In genomic region chr1:67632356-67632755, GRCh38 we compare ENCODE assay signal across 17 cellular contexts. TPM values are rescaled to one million over a fixed set of nuclear protein-coding genes. Genes with fewer than 3 reads are reported as not detected.
A peak's percentile ranks its signal among the peaks of the same experiment; 100 is the strongest.
DNase-seq lines count a peak whose midpoint lies in the region; ATAC-seq and TF ChIP-seq lines count a peak whose summit lies in the region.
"Had no signal": no experiment of that assay in that cellular context is flagged by ENCODE, and none has a peak within 500 bp of the region (broad histone marks: within the 10 kb centered on the region; RNA-seq: fewer than 3 reads in every experiment).

No MANE protein-coding gene starts in this region.

- no peaks in the 10 kb centered on the region for H4K20me1 ChIP-seq in hepatocyte (ENCODE audit: insufficient read depth, poor library complexity, severe bottlenecking)

- intact Hi-C loops in Panc1 (cut with micrococcal nuclease; ENCODE audit: unreplicated experiment): no loop called here
- intact Hi-C loops in activated CD4-positive, alpha-beta T cell treated with anti-CD3 and anti-CD28 coated beads, Interleukin-2, amount 10 ng/mL, durations not matched to agents 24 days and 14 days (cut with micrococcal nuclease): no loop called here

- H3K27ac ChIP-seq in Panc1 (ENCODE audit: low read length) (peak overlapping the region; percentile 87), hepatocyte (peak overlapping the region; percentile 88), parathyroid adenoma (peak overlapping the region; percentile 73)
- H3K27ac ChIP-seq: SK-N-MC had no signal

- ATAC-seq in Panc1: no peak
- ATAC-seq: K562, PC-3, Right ventricle myocardium inferior had no signal

- DNase-seq in COLO668 (lab: John Stamatoyannopoulos, UW; ENCODE audit: unreplicated experiment): peak; percentile 76
- no peak for DNase-seq in Panc1 (ENCODE audit: low read depth, low spot score)
- DNase-seq in hepatocyte (ENCODE audit: low spot score): no peak
- no peak for DNase-seq in activated CD4-positive, alpha-beta T cell treated with anti-CD3 and anti-CD28 coated beads, Interleukin-2, amount 10 ng/mL, durations not matched to agents 24 days and 14 days
- DNase-seq in DMS153 (lab: John Stamatoyannopoulos, UW): no peak
- no peak for DNase-seq in NCI-H1092 treated with DMSO at 0.1 percent for 48 hours (lab: John Stamatoyannopoulos, UW)
- DNase-seq: ACHN; CD4-positive, alpha-beta memory T cell; EL; HCEC 1CT; NCI-H1048 had no signal

- no peak overlapping the region for H3K4me3 Mint-ChIP-seq in activated CD4-positive, alpha-beta T cell treated with anti-CD3 and anti-CD28 coated beads, Interleukin-2, amount 10 ng/mL, durations not matched to agents 24 days and 14 days
- H3K4me3 Mint-ChIP-seq: B cell; CD4-positive, alpha-beta memory T cell had no signal

- H3K27me3 ChIP-seq in Panc1 (ENCODE audit: control insufficient read depth, insufficient read depth, low read length) (no peaks in the 10 kb centered on the region), hepatocyte (no peaks in the 10 kb centered on the region), parathyroid adenoma (ENCODE audit: control insufficient read depth, insufficient read depth, low read length) (no peaks in the 10 kb centered on the region)

- no peak overlapping the region for H3K27ac Mint-ChIP-seq in activated CD4-positive, alpha-beta T cell treated with anti-CD3 and anti-CD28 coated beads, Interleukin-2, amount 10 ng/mL, durations not matched to agents 24 days and 14 days
- H3K27ac Mint-ChIP-seq: B cell; CD4-positive, alpha-beta memory T cell had no signal

- H3K4me1 Mint-ChIP-seq in activated CD4-positive, alpha-beta T cell treated with anti-CD3 and anti-CD28 coated beads, Interleukin-2, amount 10 ng/mL, durations not matched to agents 24 days and 14 days: peaks cover 2% of the 10 kb centered on the region

- H3K36me3 ChIP-seq in Panc1 (ENCODE audit: control insufficient read depth, insufficient read depth, low read length): no peaks in the 10 kb centered on the region
- no peaks in the 10 kb centered on the region for H3K36me3 ChIP-seq in hepatocyte (replicated peaks; ENCODE audit: insufficient read depth, low read depth)
- no peaks in the 10 kb centered on the region for H3K36me3 ChIP-seq in parathyroid adenoma (ENCODE audit: control insufficient read depth, insufficient read depth, low read length)

- H3K4me1 ChIP-seq in Panc1 (ENCODE audit: control insufficient read depth, insufficient read depth, low read length): peaks cover 27% of the 10 kb centered on the region
- H3K4me1 ChIP-seq in hepatocyte (ENCODE audit: insufficient read depth): peaks cover 42% of the 10 kb centered on the region
- peaks cover 23% of the 10 kb centered on the region for H3K4me1 ChIP-seq in parathyroid adenoma

- H3K36me3 Mint-ChIP-seq in activated CD4-positive, alpha-beta T cell treated with anti-CD3 and anti-CD28 coated beads, Interleukin-2, amount 10 ng/mL, durations not matched to agents 24 days and 14 days (ENCODE audit: low read depth): no peaks in the 10 kb centered on the region
- H3K36me3 Mint-ChIP-seq: CD4-positive, alpha-beta memory T cell had no signal

- in situ Hi-C loops in Panc1 (cut with HindIII; ENCODE audit: low pct_unique_long_range_greater_than_20kb, low sequenced_read_pairs): no loop called here

- H3K9me2 ChIP-seq in hepatocyte (replicated peaks; ENCODE audit: insufficient read depth): no peaks in the 10 kb centered on the region

- H3K79me2 ChIP-seq in hepatocyte (no peaks in the 10 kb centered on the region), parathyroid adenoma (no peaks in the 10 kb centered on the region)

- H3K9me3 Mint-ChIP-seq in activated CD4-positive, alpha-beta T cell treated with anti-CD3 and anti-CD28 coated beads, Interleukin-2, amount 10 ng/mL, durations not matched to agents 24 days and 14 days: no peaks in the 10 kb centered on the region

- 96% methylated on average over 6 of the region's 6 CpGs for WGBS in hepatocyte (ENCODE audit: low lambda C conversion rate, missing lambda C conversion rate)

- no TSS peak for BruUV-seq in Panc1 (replicated peaks; lab: Mats Ljungman, UMichigan)

- H3K9ac ChIP-seq in parathyroid adenoma: no peak overlapping the region

- CTCF ChIA-PET in Panc1 (lab: Charles Lee): interaction anchor here (0.6 kb wide), 1 partner anchor 19 kb away, joined by 3 read pairs; no protein-coding TSS in a partner anchor

- no peaks in the 10 kb centered on the region for H3K9me3 ChIP-seq in Panc1 (ENCODE audit: control insufficient read depth, insufficient read depth, low read depth, low read length)
- H3K9me3 ChIP-seq in hepatocyte (ENCODE audit: low read depth): no peaks in the 10 kb centered on the region
- H3K9me3 ChIP-seq in parathyroid adenoma (ENCODE audit: control insufficient read depth, low read length): no peaks in the 10 kb centered on the region

- no peak overlapping the region for H2AFZ ChIP-seq in hepatocyte
- H2AFZ ChIP-seq in parathyroid adenoma: no peak overlapping the region

- peaks cover 2% of the 10 kb centered on the region for H3K27me3 Mint-ChIP-seq in activated CD4-positive, alpha-beta T cell treated with anti-CD3 and anti-CD28 coated beads, Interleukin-2, amount 10 ng/mL, durations not matched to agents 24 days and 14 days

- POLR2A ChIA-PET in Panc1 (lab: Charles Lee): no interaction called here

- H3K4me3 ChIP-seq in Panc1 (ENCODE audit: low read depth in 2 of 2, low read length in 2 of 2): no peak overlapping the region
- H3K4me3 ChIP-seq in hepatocyte: no peak overlapping the region
- no peak overlapping the region for H3K4me3 ChIP-seq in parathyroid adenoma (ENCODE audit: low read depth, low read length)
- H3K4me3 ChIP-seq: K562, SK-N-MC had no signal

- no peak for TF ChIP-seq CTCF in Panc1 (IDR thresholded peaks at IDR 0.05)
- no peak for TF ChIP-seq CTCF in hepatocyte (IDR thresholded peaks at IDR 0.05; ENCODE audit: poor library complexity)
- no peak for TF ChIP-seq CTCF in parathyroid adenoma (IDR thresholded peaks at IDR 0.05)

- H3K4me2 ChIP-seq in hepatocyte (peak overlapping the region; percentile 54), parathyroid adenoma (ENCODE audit: low read length) (no peak overlapping the region)

RNA-seq across cellular contexts. Expression of gene GADD45A, which starts 52.6 kb away (rescaled TPM):
- 106 TPM for total RNA-seq in Panc1 (2021; ENCODE audit: unreplicated experiment)
- polyA plus RNA-seq in Panc1 (2012; ENCODE audit: insufficient read length): 91.6 TPM
- 90.5 and 93.1 TPM in 2 replicates for total RNA-seq in hepatocyte
- 175 and 178 TPM in 2 replicates for polyA plus RNA-seq in hepatocyte
- total RNA-seq in activated CD4-positive, alpha-beta T cell treated with anti-CD3 and anti-CD28 coated beads, Interleukin-2, amount 10 ng/mL, durations not matched to agents 24 days and 14 days: 33.4 and 36.7 TPM in 2 replicates
